1 cellular context compared by ENCODE assay signal in the genomic region with DNA sequence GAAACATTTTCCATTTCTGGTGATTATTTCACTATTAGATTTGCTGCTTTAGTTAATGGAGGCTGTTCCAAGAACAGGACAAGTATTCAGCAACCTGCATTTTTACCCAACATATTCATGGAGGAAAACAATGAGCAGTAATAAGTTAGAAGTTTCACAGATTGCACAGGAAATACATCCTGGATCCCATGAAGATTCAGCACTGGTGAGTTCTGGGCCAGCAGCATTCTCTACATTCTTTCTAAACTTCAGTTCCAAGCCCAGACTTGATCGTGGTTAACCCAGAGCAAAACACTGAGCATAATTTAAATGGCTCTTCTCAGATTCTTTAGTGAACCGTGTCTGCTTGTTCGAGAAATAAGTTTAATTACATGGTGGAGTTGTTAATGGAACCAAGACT.
TF ChIP-seq lines count a peak whose summit lies in the region.

No MANE protein-coding gene starts in this region.

TF ChIP-seq in HepG2, 621 proteins besides CTCF, POLR2A, EP300 and RAD21:
- no peak for TF ChIP-seq CBX5 (CRISPR knock-in tag; IDR thresholded peaks at IDR 0.05; ENCODE audit: borderline replicate concordance)
- no peak for TF ChIP-seq TSC22D2 (CRISPR knock-in tag; IDR thresholded peaks at IDR 0.05; ENCODE audit: borderline replicate concordance)
- no peak for TF ChIP-seq ZNF343 (CRISPR knock-in tag; IDR thresholded peaks at IDR 0.05)
- TF ChIP-seq ZNF703 (CRISPR knock-in tag; IDR thresholded peaks at IDR 0.05; ENCODE audit: borderline replicate concordance) = no peak
- TF ChIP-seq JARID2 (CRISPR knock-in tag; IDR thresholded peaks at IDR 0.05; ENCODE audit: insufficient replicate concordance) = no peak
- no peak for TF ChIP-seq ZNF747 (CRISPR knock-in tag; IDR thresholded peaks at IDR 0.05; ENCODE audit: borderline replicate concordance)
- no peak for TF ChIP-seq KDM6A (CRISPR knock-in tag; IDR thresholded peaks at IDR 0.05; ENCODE audit: low read depth)
- no peak for TF ChIP-seq GATAD2A (CRISPR knock-in tag; IDR thresholded peaks at IDR 0.05)
- no peak for TF ChIP-seq NR2F1 (CRISPR knock-in tag; IDR thresholded peaks at IDR 0.05)
- TF ChIP-seq, protein P1, sequence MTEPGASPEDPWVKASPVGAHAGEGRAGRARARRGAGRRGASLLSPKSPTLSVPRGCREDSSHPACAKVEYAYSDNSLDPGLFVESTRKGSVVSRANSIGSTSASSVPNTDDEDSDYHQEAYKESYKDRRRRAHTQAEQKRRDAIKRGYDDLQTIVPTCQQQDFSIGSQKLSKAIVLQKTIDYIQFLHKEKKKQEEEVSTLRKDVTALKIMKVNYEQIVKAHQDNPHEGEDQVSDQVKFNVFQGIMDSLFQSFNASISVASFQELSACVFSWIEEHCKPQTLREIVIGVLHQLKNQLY (CRISPR knock-in tag; IDR thresholded peaks at IDR 0.05) = no peak
- TF ChIP-seq SIX4 (CRISPR knock-in tag; IDR thresholded peaks at IDR 0.05) = no peak
- TF ChIP-seq, protein P2, sequence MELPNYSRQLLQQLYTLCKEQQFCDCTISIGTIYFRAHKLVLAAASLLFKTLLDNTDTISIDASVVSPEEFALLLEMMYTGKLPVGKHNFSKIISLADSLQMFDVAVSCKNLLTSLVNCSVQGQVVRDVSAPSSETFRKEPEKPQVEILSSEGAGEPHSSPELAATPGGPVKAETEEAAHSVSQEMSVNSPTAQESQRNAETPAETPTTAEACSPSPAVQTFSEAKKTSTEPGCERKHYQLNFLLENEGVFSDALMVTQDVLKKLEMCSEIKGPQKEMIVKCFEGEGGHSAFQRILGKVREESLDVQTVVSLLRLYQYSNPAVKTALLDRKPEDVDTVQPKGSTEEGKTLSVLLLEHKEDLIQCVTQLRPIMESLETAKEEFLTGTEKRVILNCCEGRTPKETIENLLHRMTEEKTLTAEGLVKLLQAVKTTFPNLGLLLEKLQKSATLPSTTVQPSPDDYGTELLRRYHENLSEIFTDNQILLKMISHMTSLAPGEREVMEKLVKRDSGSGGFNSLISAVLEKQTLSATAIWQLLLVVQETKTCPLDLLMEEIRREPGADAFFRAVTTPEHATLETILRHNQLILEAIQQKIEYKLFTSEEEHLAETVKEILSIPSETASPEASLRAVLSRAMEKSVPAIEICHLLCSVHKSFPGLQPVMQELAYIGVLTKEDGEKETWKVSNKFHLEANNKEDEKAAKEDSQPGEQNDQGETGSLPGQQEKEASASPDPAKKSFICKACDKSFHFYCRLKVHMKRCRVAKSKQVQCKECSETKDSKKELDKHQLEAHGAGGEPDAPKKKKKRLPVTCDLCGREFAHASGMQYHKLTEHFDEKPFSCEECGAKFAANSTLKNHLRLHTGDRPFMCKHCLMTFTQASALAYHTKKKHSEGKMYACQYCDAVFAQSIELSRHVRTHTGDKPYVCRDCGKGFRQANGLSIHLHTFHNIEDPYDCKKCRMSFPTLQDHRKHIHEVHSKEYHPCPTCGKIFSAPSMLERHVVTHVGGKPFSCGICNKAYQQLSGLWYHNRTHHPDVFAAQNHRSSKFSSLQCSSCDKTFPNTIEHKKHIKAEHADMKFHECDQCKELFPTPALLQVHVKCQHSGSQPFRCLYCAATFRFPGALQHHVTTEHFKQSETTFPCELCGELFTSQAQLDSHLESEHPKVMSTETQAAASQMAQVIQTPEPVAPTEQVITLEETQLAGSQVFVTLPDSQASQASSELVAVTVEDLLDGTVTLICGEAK (IDR thresholded peaks at IDR 0.05) = no peak
- TF ChIP-seq, protein P2 (CRISPR knock-in tag; IDR thresholded peaks at IDR 0.05) = no peak
- TF ChIP-seq ZNF670 (CRISPR knock-in tag; IDR thresholded peaks at IDR 0.05; ENCODE audit: borderline replicate concordance) = no peak
- TF ChIP-seq KAT8 (CRISPR knock-in tag; IDR thresholded peaks at IDR 0.05) = no peak
- no peak for TF ChIP-seq SRSF1 (optimal IDR thresholded peaks at IDR 0.05; ENCODE audit: low read depth, low read length)
